8 cellular contexts compared by ENCODE assay signal in genomic region chr7:42493436-42494198, GRCh38.
A peak's percentile ranks its signal among the peaks of the same experiment; 100 is the strongest.
DNase-seq lines count a peak whose midpoint lies in the region; ATAC-seq and TF ChIP-seq lines count a peak whose summit lies in the region.

No MANE protein-coding gene starts in this region.

- peaks cover 0 to 33% of the 10 kb centered on the region in 2 experiments for H3K27me3 ChIP-seq in mesenchymal stem cell (ENCODE audit: control insufficient read depth in 1 of 2, insufficient read depth in 1 of 2, low read length in 2 of 2)
- H3K27me3 ChIP-seq in tibial artery: no peaks in the 10 kb centered on the region

- H4K91ac ChIP-seq in mesenchymal stem cell (ENCODE audit: low read length): peak overlapping the region; percentile 97

- peak overlapping the region in 1 of 3 donors; percentile 9 for H3K4me3 Mint-ChIP-seq in T-cell

- H3K4me3 ChIP-seq in mesenchymal stem cell (ENCODE audit: insufficient read depth in 1 of 2, low read depth in 1 of 2, low read length in 2 of 2) (peak overlapping the region; percentile 29 to 75), tibial artery (peak overlapping the region; percentile 47 to 61)

- H2BK15ac ChIP-seq in mesenchymal stem cell (ENCODE audit: low read depth, poor library complexity, severe bottlenecking): peak overlapping the region; percentile 20

- peak overlapping the region in 1 of 2 experiments; percentile 26 for H3K14ac ChIP-seq in mesenchymal stem cell (ENCODE audit: low read length in 2 of 2)

- CTCF ChIA-PET in T-cell (lab: Charles Lee): no interaction called here

- peak overlapping the region in 1 of 2 experiments; percentile 23 for H3K23ac ChIP-seq in mesenchymal stem cell (ENCODE audit: low read length in 2 of 2)

- no peak for ATAC-seq in T-cell (replicated peaks in 1 of 4)

- H2BK12ac ChIP-seq in mesenchymal stem cell (ENCODE audit: low read length in 2 of 2): peak overlapping the region; percentile 87 to 99

- TF ChIP-seq CTCF in tibial artery (IDR thresholded peaks at IDR 0.05): no peak

- H3K4ac ChIP-seq in mesenchymal stem cell (ENCODE audit: low read depth in 1 of 2, low read length in 2 of 2): peak overlapping the region; percentile 68 to 71

- H3K27ac Mint-ChIP-seq in T-cell: no peak overlapping the region

- peak overlapping the region; percentile 85 for H3K9ac ChIP-seq in mesenchymal stem cell (ENCODE audit: low read length)

- H3K4me1 Mint-ChIP-seq in T-cell: no peaks in the 10 kb centered on the region

- H3K9me3 ChIP-seq in mesenchymal stem cell (ENCODE audit: control insufficient read depth, low read length) (no peaks in the 10 kb centered on the region), tibial artery (no peaks in the 10 kb centered on the region)

- WGBS in mesenchymal stem cell: 3% methylated on average over 27 of the region's 29 CpGs

- no peak overlapping the region for H2AK5ac ChIP-seq in mesenchymal stem cell (ENCODE audit: low read length, severe bottlenecking)

- DNase-seq in Ammon's horn (ENCODE audit: low spot score) (peak; percentile 52), NCI-H460 (ENCODE audit: extremely low read depth, low read depth) (peak; percentile 38), epidermal melanocyte (ENCODE audit: insufficient read length, low spot score) (peak; percentile 32), mesenchymal stem cell (peak; percentile 94), tibial artery (peak; percentile 80 to 86), NCI-H524 (lab: John Stamatoyannopoulos, UW) (no peak), T-cell (no peak), cortex of kidney (lab: John Stamatoyannopoulos, UW) (no peak)

- H3K9me3 Mint-ChIP-seq in T-cell: peaks cover 0 to 4% (median 4%) of the 10 kb centered on the region in 3 donors

- H3K27me3 Mint-ChIP-seq in T-cell: peaks cover 5 to 12% of the 10 kb centered on the region in 2 donors

- H3K18ac ChIP-seq in mesenchymal stem cell (ENCODE audit: low read depth in 1 of 2, low read length in 2 of 2): peak overlapping the region; percentile 89 to 93

- H4K8ac ChIP-seq in mesenchymal stem cell (ENCODE audit: low read length): peak overlapping the region; percentile 95

- POLR2A ChIA-PET in T-cell (lab: Charles Lee): interaction anchor here (0.5 kb wide), 2 partner anchors 241 to 409 kb away, joined by 4 to 8 read pairs; no protein-coding TSS in a partner anchor

- H2BK120ac ChIP-seq in mesenchymal stem cell (ENCODE audit: low read depth, low read length): no peak overlapping the region

- H3K36me3 Mint-ChIP-seq in T-cell: no peaks in the 10 kb centered on the region

- no peak overlapping the region for H2BK5ac ChIP-seq in mesenchymal stem cell (ENCODE audit: low read depth, low read length, poor library complexity, severe bottlenecking)

- H2AFZ ChIP-seq in mesenchymal stem cell (ENCODE audit: low read depth, low read length): peak overlapping the region; percentile 60

- peak overlapping the region; percentile 94 for H3K4me2 ChIP-seq in mesenchymal stem cell (ENCODE audit: low read length, poor library complexity, severe bottlenecking)

- H3K4me1 ChIP-seq in mesenchymal stem cell (ENCODE audit: control insufficient read depth, insufficient read depth, low read depth, low read length): peaks cover 9% of the 10 kb centered on the region
- H3K4me1 ChIP-seq in tibial artery: peaks cover 0 to 18% (median 9%) of the 10 kb centered on the region in 4 donors

- H3K27ac ChIP-seq in mesenchymal stem cell (ENCODE audit: low read length, poor library complexity, severe bottlenecking) (no peak overlapping the region), tibial artery (peak overlapping the region; percentile 48 to 61)

- intact Hi-C loops in tibial artery (cut with DNase I; ENCODE audit: low total_unique reads): no loop called here

- H3K79me1 ChIP-seq in mesenchymal stem cell (replicated peaks; ENCODE audit: low read length, poor library complexity, severe bottlenecking): no peaks in the 10 kb centered on the region

- no peaks in the 10 kb centered on the region for H3K36me3 ChIP-seq in mesenchymal stem cell (ENCODE audit: control insufficient read depth in 1 of 2, insufficient read depth in 2 of 2, low read depth in 1 of 2, low read length in 2 of 2)
- no peaks in the 10 kb centered on the region for H3K36me3 ChIP-seq in tibial artery

Comparison
In these comparisons a context has a peak if more than half of its experiments do, and no peak if none do; other contexts are left out.
1. DNase-seq: peak in Ammon's horn (single experiment), NCI-H460 (single experiment), epidermal melanocyte (single experiment), mesenchymal stem cell (single experiment) and tibial artery (2 of 2); none in NCI-H524 (0 of 2), T-cell (0 of 34) and cortex of kidney (single experiment).